10 cellular contexts compared by ENCODE assay signal in the genomic region with DNA sequence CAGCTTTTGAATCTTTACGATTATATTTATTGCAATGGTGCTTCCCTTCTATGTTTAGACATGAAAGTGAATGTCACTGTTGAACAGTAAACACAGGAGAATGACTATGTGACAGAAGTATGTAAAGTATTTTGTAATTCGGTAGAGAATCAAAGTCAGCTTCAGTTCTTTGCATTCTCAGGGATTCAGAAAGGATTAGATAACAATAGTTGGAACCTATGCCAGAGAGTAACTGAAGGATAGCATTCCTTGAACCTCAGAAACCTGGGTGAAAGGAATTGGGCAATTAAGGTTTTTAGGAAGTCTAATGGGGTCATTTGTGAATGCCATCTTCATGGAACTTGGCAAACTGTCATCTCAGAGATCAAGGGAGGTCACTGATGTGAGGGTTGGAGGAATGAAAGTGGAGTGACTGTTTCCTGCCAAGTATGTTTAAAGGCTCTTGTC.
DNase-seq lines count a peak whose midpoint lies in the region; ATAC-seq, FAIRE-seq and TF ChIP-seq lines count a peak whose summit lies in the region.
"Had no signal": no experiment of that assay in that cellular context is flagged by ENCODE, and none has a peak within 500 bp of the region (broad histone marks: within the 10 kb centered on the region; RNA-seq: fewer than 3 reads in every experiment).

No MANE protein-coding gene starts in this region.

- peak; percentile 88 for FAIRE-seq in H54 (lab: Jason Lieb, UNC)

- H3F3A ChIP-seq in smooth muscle cell (ENCODE audit: low read depth): no peaks in the 10 kb centered on the region

- peak overlapping the region; percentile 39 for H3K27ac Mint-ChIP-seq in T-helper 2 cell treated with Interferon-gamma antibody and Interleukin-4, amounts not matched to agents 5 μg/mL and 100 μg/mL, for 36 hours
- H3K27ac Mint-ChIP-seq in CD4-positive, alpha-beta T cell: no peak overlapping the region
- H3K27ac Mint-ChIP-seq: T-helper 1 cell treated with Interleukin-12 subunit alpha and Interleukin-12 subunit beta and Interleukin-4 antibody, amounts not matched to agents 30 μg/mL and 1 μg/mL, for 36 hours had no signal

- H3K36me3 ChIP-seq in smooth muscle cell (ENCODE audit: low read depth): no peaks in the 10 kb centered on the region

- POLR2A ChIA-PET in CD4-positive, alpha-beta T cell (lab: Charles Lee): no interaction called here

- peaks cover 3% of the 10 kb centered on the region for H3K27me3 Mint-ChIP-seq in T-helper 2 cell treated with Interferon-gamma antibody and Interleukin-4, amounts not matched to agents 5 μg/mL and 100 μg/mL, for 36 hours (ENCODE audit: low read depth)
- no peaks in the 10 kb centered on the region for H3K27me3 Mint-ChIP-seq in CD4-positive, alpha-beta T cell

- no peak for TF ChIP-seq CTCF in foreskin fibroblast (IDR thresholded peaks at IDR 0.05; ENCODE audit: low read depth, low read length)
- TF ChIP-seq CTCF in smooth muscle cell (IDR thresholded peaks at IDR 0.05; ENCODE audit: borderline replicate concordance, insufficient read depth, poor library complexity, severe bottlenecking): no peak
- no peak for TF ChIP-seq CTCF in CD4-positive, alpha-beta T cell (IDR thresholded peaks at IDR 0.05)
- no peak for TF ChIP-seq CTCF in lower leg skin (IDR thresholded peaks at IDR 0.05)

- H3K79me2 ChIP-seq in smooth muscle cell (ENCODE audit: low read depth): no peaks in the 10 kb centered on the region

- peak overlapping the region; percentile 56 for H3K4me2 ChIP-seq in smooth muscle cell

- TF ChIP-seq POLR2A in H54 (IDR thresholded peaks at IDR 0.05; ENCODE audit: low read depth, low read length) (no peak), lower leg skin (IDR thresholded peaks at IDR 0.05) (no peak)

- peak; percentile 13 for DNase-seq in H54 (ENCODE audit: insufficient read length, low spot score)
- DNase-seq in T-helper 2 cell treated with Interferon-gamma antibody and Interleukin-4, amounts not matched to agents 5 μg/mL and 100 μg/mL, for 36 hours (ENCODE audit: low spot score): no peak
- peak; percentile 44 to 70 for DNase-seq in foreskin fibroblast
- DNase-seq in smooth muscle cell (lab: John Stamatoyannopoulos, UW; ENCODE audit: unreplicated experiment): no peak
- no peak for DNase-seq in hypothalamus (lab: John Stamatoyannopoulos, UW)
- no peak for DNase-seq in CD4-positive, alpha-beta T cell
- DNase-seq in lower leg skin (ENCODE audit: low spot score in 2 of 2): no peak
- DNase-seq: activated CD8-positive, alpha-beta memory T cell treated with anti-CD3 and anti-CD28 coated beads, Interleukin-2, amount 50 U/mL, for 48 hours; NCI-H2227 treated with DMSO at 0.1 percent for 48 hours had no signal

- H3K9me3 Mint-ChIP-seq in T-helper 2 cell treated with Interferon-gamma antibody and Interleukin-4, amounts not matched to agents 5 μg/mL and 100 μg/mL, for 36 hours: peaks cover 9% of the 10 kb centered on the region
- no peaks in the 10 kb centered on the region for H3K9me3 Mint-ChIP-seq in CD4-positive, alpha-beta T cell
- H3K9me3 Mint-ChIP-seq: T-helper 1 cell treated with Interleukin-12 subunit alpha and Interleukin-12 subunit beta and Interleukin-4 antibody, amounts not matched to agents 30 μg/mL and 1 μg/mL, for 36 hours had no signal

- H3K4me3 ChIP-seq in foreskin fibroblast (ENCODE audit: low read depth in 1 of 2, low read length in 2 of 2): no peak overlapping the region
- H3K4me3 ChIP-seq in smooth muscle cell: no peak overlapping the region
- no peak overlapping the region for H3K4me3 ChIP-seq in lower leg skin (ENCODE audit: low read depth, poor library complexity, severe bottlenecking)

- CTCF ChIA-PET in CD4-positive, alpha-beta T cell (lab: Charles Lee): no interaction called here

- no peaks in the 10 kb centered on the region for H3K9me3 ChIP-seq in smooth muscle cell (replicated peaks; ENCODE audit: low read depth)
- no peaks in the 10 kb centered on the region for H3K9me3 ChIP-seq in CD4-positive, alpha-beta T cell (ENCODE audit: control insufficient read depth, low read length)

- ATAC-seq in CD4-positive, alpha-beta T cell (ENCODE audit: poor library complexity): no peak

- intact Hi-C loops in CD4-positive, alpha-beta T cell (cut with DNase I, micrococcal nuclease): no loop called here
- intact Hi-C loops in lower leg skin (cut with DNase I; ENCODE audit: low total_unique reads): no loop called here

- H3K9ac ChIP-seq in smooth muscle cell (ENCODE audit: low read depth): no peak overlapping the region

- peaks cover 7% of the 10 kb centered on the region for H3K36me3 Mint-ChIP-seq in T-helper 2 cell treated with Interferon-gamma antibody and Interleukin-4, amounts not matched to agents 5 μg/mL and 100 μg/mL, for 36 hours (ENCODE audit: low read depth)
- no peaks in the 10 kb centered on the region for H3K36me3 Mint-ChIP-seq in CD4-positive, alpha-beta T cell (ENCODE audit: low read depth)

- peaks cover 6% of the 10 kb centered on the region for H3K4me1 ChIP-seq in smooth muscle cell (ENCODE audit: low read depth)

- H3K27ac ChIP-seq in smooth muscle cell (ENCODE audit: low read depth): peak overlapping the region; percentile 36
- H3K27ac ChIP-seq in CD4-positive, alpha-beta T cell (ENCODE audit: low read depth, low read length): no peak overlapping the region

- H2AFZ ChIP-seq in smooth muscle cell (ENCODE audit: low read depth): no peak overlapping the region

- no peaks in the 10 kb centered on the region for H3K27me3 ChIP-seq in smooth muscle cell (ENCODE audit: low read depth)
- H3K27me3 ChIP-seq in CD4-positive, alpha-beta T cell (ENCODE audit: control insufficient read depth, insufficient read depth, low read length): no peaks in the 10 kb centered on the region

- H3K4me1 Mint-ChIP-seq in T-helper 2 cell treated with Interferon-gamma antibody and Interleukin-4, amounts not matched to agents 5 μg/mL and 100 μg/mL, for 36 hours (ENCODE audit: low read depth): peaks cover 30% of the 10 kb centered on the region
- no peaks in the 10 kb centered on the region for H3K4me1 Mint-ChIP-seq in CD4-positive, alpha-beta T cell (ENCODE audit: low read depth)

- no peak overlapping the region for H3K4me3 Mint-ChIP-seq in T-helper 2 cell treated with Interferon-gamma antibody and Interleukin-4, amounts not matched to agents 5 μg/mL and 100 μg/mL, for 36 hours
- no peak overlapping the region for H3K4me3 Mint-ChIP-seq in CD4-positive, alpha-beta T cell
- H3K4me3 Mint-ChIP-seq: T-helper 1 cell treated with Interleukin-12 subunit alpha and Interleukin-12 subunit beta and Interleukin-4 antibody, amounts not matched to agents 30 μg/mL and 1 μg/mL, for 36 hours had no signal

- 7% methylated on average over 2 of the region's 2 CpGs for WGBS in smooth muscle cell (ENCODE audit: low lambda C conversion rate)
- 21 to 31% methylated on average over 2 of the region's 2 CpGs for WGBS in lower leg skin, 2 donors

- no peaks in the 10 kb centered on the region for H4K20me1 ChIP-seq in smooth muscle cell (ENCODE audit: low read depth)

Comparison
In these comparisons a context has a peak if more than half of its experiments do, and no peak if none do; other contexts are left out.
1. DNase-seq: peak in H54 (single experiment) and foreskin fibroblast (2 of 2); none in T-helper 2 cell treated with Interferon-gamma antibody and Interleukin-4, amounts not matched to agents 5 μg/mL and 100 μg/mL, for 36 hours (single experiment), smooth muscle cell (single experiment), hypothalamus (0 of 51), CD4-positive, alpha-beta T cell (0 of 10) and lower leg skin (0 of 2).